ENCODE assay signal across 26 cellular contexts in genomic region chr2:126674075-126674744, GRCh38.
"Had no signal": no experiment of that assay in that cellular context is flagged by ENCODE, and none has a peak within 500 bp of the region (broad histone marks: within the 10 kb centered on the region; RNA-seq: fewer than 3 reads in every experiment).

No MANE protein-coding gene starts in this region.

- H2AFZ ChIP-seq: hepatocyte, neural progenitor cell had no signal

- H3K4me2 ChIP-seq: hepatocyte, neural progenitor cell had no signal

- H3K27me3 ChIP-seq: hepatocyte, neural progenitor cell, testis, vagina had no signal

- H3K4me3 Mint-ChIP-seq: activated naive CD8-positive, alpha-beta T cell treated with anti-CD3 and anti-CD28 coated beads, Interleukin-2, amount 10 ng/mL, durations not matched to agents 7 days and 5 days; endodermal cell; immature natural killer cell; neural progenitor cell; type B pancreatic cell had no signal

- H3K79me2 ChIP-seq: hepatocyte had no signal

- DNase-seq: activated CD4-positive, alpha-beta T cell treated with anti-CD3 and anti-CD28 coated beads, Interleukin-2, amount 50 U/mL, for 1 hour; activated CD4-positive, CD25-positive, alpha-beta regulatory T cell treated with anti-CD3 and anti-CD28 coated beads, Interleukin-2, amount 50 U/mL, for 72 hours; activated gamma-delta T cell treated with Interleukin-2 at 50 U/mL for 16 hours; activated naive CD8-positive, alpha-beta T cell treated with anti-CD3 and anti-CD28 coated beads, Interleukin-2, amount 10 ng/mL, durations not matched to agents 7 days and 5 days; activated T-cell treated with anti-CD3 and anti-CD28 coated beads, Interleukin-2, amount 50 U/mL, for 1 hour; amniotic stem cell; cerebellar nuclear complex; cortex of kidney; endodermal cell; immature natural killer cell; lower lobe of right lung; naive thymus-derived CD4-positive, alpha-beta T cell; retina; stimulated activated CD4-positive, alpha-beta T cell treated with anti-CD3 and anti-CD28 coated beads, Interleukin-4, amount 100 ng/mL, for 1 hour; stimulated activated naive CD4-positive, alpha-beta T cell; T-helper 9 cell; testis had no signal

- ATAC-seq: left lobe of liver; lower lobe of right lung; naive thymus-derived CD4-positive, alpha-beta T cell had no signal

- H3K4me1 ChIP-seq: testis had no signal

- H3K4me1 Mint-ChIP-seq: endodermal cell had no signal

- H3K4me3 ChIP-seq: hepatocyte, lower lobe of right lung, neural progenitor cell, testis, vagina had no signal

- H3K27ac ChIP-seq: epithelial cell of prostate, hepatocyte, lower lobe of right lung, neural progenitor cell, testis, vagina, VCaP had no signal

- H3K9me3 ChIP-seq: testis, vagina had no signal

- H3K9ac ChIP-seq: neural progenitor cell had no signal

- H3K36me3 ChIP-seq: vagina had no signal

- H3K27me3 Mint-ChIP-seq: activated naive CD8-positive, alpha-beta T cell treated with anti-CD3 and anti-CD28 coated beads, Interleukin-2, amount 10 ng/mL, durations not matched to agents 7 days and 5 days; naive thymus-derived CD4-positive, alpha-beta T cell; progenitor cell of endocrine pancreas; type B pancreatic cell had no signal

- FAIRE-seq: bronchial epithelial cell had no signal

- H3K27ac Mint-ChIP-seq: activated naive CD8-positive, alpha-beta T cell treated with anti-CD3 and anti-CD28 coated beads, Interleukin-2, amount 10 ng/mL, durations not matched to agents 7 days and 5 days; endodermal cell; neural progenitor cell; progenitor cell of endocrine pancreas; type B pancreatic cell had no signal
